In genomic region chr12:571795-572531, GRCh38 we compare ENCODE assay signal across 8 cellular contexts.
DNase-seq lines count a peak whose midpoint lies in the region; ATAC-seq and TF ChIP-seq lines count a peak whose summit lies in the region.

No MANE protein-coding gene starts in this region.

- no peak for TF ChIP-seq EP300 in transverse colon (IDR thresholded peaks at IDR 0.05; ENCODE audit: low read depth)

- no peaks in the 10 kb centered on the region for H3K27me3 Mint-ChIP-seq in activated T-cell treated with anti-CD3 and anti-CD28 coated beads, Interleukin-2, amount 50 U/mL, for 24 hours
- H3K27me3 Mint-ChIP-seq in activated T-cell treated with anti-CD3 and anti-CD28 coated beads, Interleukin-2, amount 50 U/mL, for 4 hours (ENCODE audit: low read depth) = no peaks in the 10 kb centered on the region
- H3K27me3 Mint-ChIP-seq in brain = peaks cover 3% of the 10 kb centered on the region

- H3K4me3 ChIP-seq in right lobe of liver = no peak overlapping the region
- H3K4me3 ChIP-seq in transverse colon = no peak overlapping the region

- H3K9me3 ChIP-seq in right lobe of liver (no peaks in the 10 kb centered on the region), transverse colon (no peaks in the 10 kb centered on the region)

- peak overlapping the region; percentile 16 to 90 (median 48) for H3K27ac ChIP-seq in right lobe of liver
- peak overlapping the region; percentile 93 to 95 (median 94) for H3K27ac ChIP-seq in transverse colon

- no peaks in the 10 kb centered on the region for H3K27me3 ChIP-seq in right lobe of liver
- no peaks in the 10 kb centered on the region for H3K27me3 ChIP-seq in transverse colon

- peak; percentile 37 for DNase-seq in activated T-cell treated with anti-CD3 and anti-CD28 coated beads, Interleukin-2, amount 50 U/mL, for 24 hours
- DNase-seq in activated T-cell treated with anti-CD3 and anti-CD28 coated beads, Interleukin-2, amount 50 U/mL, for 4 hours = no peak
- DNase-seq in right lobe of liver (peak in 1 of 3 donors; percentile 50), transverse colon (no peak)
- DNase-seq in NK-92 treated with Interleukin-12 subunit alpha and Interleukin-12 subunit beta, amount 100 ng/mL, for 24 hours (lab: John Stamatoyannopoulos, UW) = no peak

- peaks cover 0 to 36% (median 6%) of the 10 kb centered on the region in 4 donors for H3K4me1 ChIP-seq in right lobe of liver
- peaks cover 16 to 66% (median 44%) of the 10 kb centered on the region in 4 donors for H3K4me1 ChIP-seq in transverse colon

- TF ChIP-seq CTCF in brain (conservative IDR thresholded peaks at IDR 0.05) = no peak
- no peak for TF ChIP-seq CTCF in right lobe of liver (IDR thresholded peaks at IDR 0.05)
- TF ChIP-seq CTCF in transverse colon (IDR thresholded peaks at IDR 0.05) = no peak

- H3K27ac Mint-ChIP-seq in activated T-cell treated with anti-CD3 and anti-CD28 coated beads, Interleukin-2, amount 50 U/mL, for 24 hours = peak overlapping the region; percentile 76
- peak overlapping the region; percentile 48 to 63 (median 51) for H3K27ac Mint-ChIP-seq in brain

- peaks cover 60% of the 10 kb centered on the region for H3K4me1 Mint-ChIP-seq in activated T-cell treated with anti-CD3 and anti-CD28 coated beads, Interleukin-2, amount 50 U/mL, for 24 hours (ENCODE audit: low read depth)
- H3K4me1 Mint-ChIP-seq in activated T-cell treated with anti-CD3 and anti-CD28 coated beads, Interleukin-2, amount 50 U/mL, for 4 hours (ENCODE audit: low read depth) = peaks cover 49% of the 10 kb centered on the region
- H3K4me1 Mint-ChIP-seq in brain = peaks cover 40% of the 10 kb centered on the region

- no peaks in the 10 kb centered on the region for H3K36me3 Mint-ChIP-seq in activated T-cell treated with anti-CD3 and anti-CD28 coated beads, Interleukin-2, amount 50 U/mL, for 24 hours (ENCODE audit: low read depth)
- H3K36me3 Mint-ChIP-seq in activated T-cell treated with anti-CD3 and anti-CD28 coated beads, Interleukin-2, amount 50 U/mL, for 4 hours (ENCODE audit: insufficient read depth) = no peaks in the 10 kb centered on the region
- no peaks in the 10 kb centered on the region for H3K36me3 Mint-ChIP-seq in brain

- no peaks in the 10 kb centered on the region for H3K36me3 ChIP-seq in right lobe of liver
- H3K36me3 ChIP-seq in transverse colon = no peaks in the 10 kb centered on the region

- TF ChIP-seq POLR2A in right lobe of liver (IDR thresholded peaks at IDR 0.05) (no peak), transverse colon (IDR thresholded peaks at IDR 0.05) (no peak)

- 64% methylated on average over 9 of the region's 19 CpGs for WGBS in right lobe of liver (ENCODE audit: insufficient coverage, low coverage, low lambda C conversion rate, missing lambda C conversion rate)
- 72 to 100% methylated on average over 1 to 19 of the region's 19 CpGs for WGBS in transverse colon (ENCODE audit: low coverage in 1 of 2), 2 donors

- H3K4me3 Mint-ChIP-seq in activated T-cell treated with anti-CD3 and anti-CD28 coated beads, Interleukin-2, amount 50 U/mL, for 24 hours = no peak overlapping the region
- H3K4me3 Mint-ChIP-seq in activated T-cell treated with anti-CD3 and anti-CD28 coated beads, Interleukin-2, amount 50 U/mL, for 4 hours = no peak overlapping the region
- peak overlapping the region in 4 of 5 experiments; percentile 63 to 75 (median 68) for H3K4me3 Mint-ChIP-seq in brain

- intact Hi-C loops in right lobe of liver (cut with DNase I) (loop anchor here in 1 of 2 donors (5.0 kb wide), 1 partner anchor 180 kb away; the partner anchor contains the start of gene WNK1), transverse colon (cut with DNase I; ENCODE audit: low total_unique reads) (loop anchor here (2.0 kb wide), 2 partner anchors 71 to 377 kb away; partner anchors contain the start of gene RAD52)

- no peaks in the 10 kb centered on the region for H3K9me3 Mint-ChIP-seq in activated T-cell treated with anti-CD3 and anti-CD28 coated beads, Interleukin-2, amount 50 U/mL, for 24 hours
- peaks cover 3% of the 10 kb centered on the region for H3K9me3 Mint-ChIP-seq in activated T-cell treated with anti-CD3 and anti-CD28 coated beads, Interleukin-2, amount 50 U/mL, for 4 hours
- H3K9me3 Mint-ChIP-seq in brain = peaks cover 0 to 3% (median 0%) of the 10 kb centered on the region in 5 experiments

- ATAC-seq in activated T-cell treated with anti-CD3 and anti-CD28 coated beads, Interleukin-2, amount 50 U/mL, for 4 hours = no peak
- ATAC-seq in right lobe of liver (no peak), HG03439 (IDR thresholded peaks at IDR 0.05; ENCODE audit: unreplicated experiment) (no peak), HG03342 (IDR thresholded peaks at IDR 0.05; ENCODE audit: unreplicated experiment) (no peak)

- in situ Hi-C loops in transverse colon (cut with MboI; ENCODE audit: low pct_ligation_motif_present in 1 of 4, low pct_unique_long_range_greater_than_20kb in 1 of 4, low sequenced_read_pairs in 3 of 4) = loop anchor here in 3 of 4 donors (5.0 to 25.0 kb wide), 5 partner anchors 180 to 383 kb away; partner anchors contain the start of genes RAD52 (in 1 of the 3) and WNK1 (in 1 of the 3)

Comparison
In these comparisons a context has a peak if more than half of its experiments do, and no peak if none do; other contexts are left out.
1. H3K4me3 Mint-ChIP-seq: peak in brain (4 of 5); none in activated T-cell treated with anti-CD3 and anti-CD28 coated beads, Interleukin-2, amount 50 U/mL, for 24 hours (single experiment) and activated T-cell treated with anti-CD3 and anti-CD28 coated beads, Interleukin-2, amount 50 U/mL, for 4 hours (single experiment).